ENCODE assay signal across 10 cellular contexts in genomic region chr9:36479086-36479485, GRCh38.
DNase-seq lines count a peak whose midpoint lies in the region; ATAC-seq and TF ChIP-seq lines count a peak whose summit lies in the region.
"Had no signal": no experiment of that assay in that cellular context is flagged by ENCODE, and none has a peak within 500 bp of the region (broad histone marks: within the 10 kb centered on the region; RNA-seq: fewer than 3 reads in every experiment).

No MANE protein-coding gene starts in this region.

- H3K36me3 ChIP-seq in CD8-positive, alpha-beta T cell (ENCODE audit: insufficient read depth, low read length): no peaks in the 10 kb centered on the region

- no peaks in the 10 kb centered on the region for H3K9me3 Mint-ChIP-seq in CD8-positive, alpha-beta T cell
- no peaks in the 10 kb centered on the region for H3K9me3 Mint-ChIP-seq in brain

- no peaks in the 10 kb centered on the region for H3K9me3 ChIP-seq in CD8-positive, alpha-beta T cell (ENCODE audit: low read length)

- TF ChIP-seq CTCF in CD8-positive, alpha-beta T cell (IDR thresholded peaks at IDR 0.05): no peak
- TF ChIP-seq CTCF in brain (conservative IDR thresholded peaks at IDR 0.05): no peak

- peak overlapping the region; percentile 60 for H3K27ac Mint-ChIP-seq in CD8-positive, alpha-beta T cell
- peak overlapping the region; percentile 41 to 90 (median 85) for H3K27ac Mint-ChIP-seq in brain

- no peaks in the 10 kb centered on the region for H3K27me3 ChIP-seq in CD8-positive, alpha-beta T cell (ENCODE audit: insufficient read depth, low read length)

- no peak overlapping the region for H3K27ac ChIP-seq in CD8-positive, alpha-beta T cell (ENCODE audit: low read depth, low read length)

- H3K4me3 Mint-ChIP-seq in CD8-positive, alpha-beta T cell: no peak overlapping the region
- peak overlapping the region in 3 of 5 experiments; percentile 16 to 64 (median 57) for H3K4me3 Mint-ChIP-seq in brain

- H3K36me3 Mint-ChIP-seq in CD8-positive, alpha-beta T cell: peaks cover 4% of the 10 kb centered on the region
- H3K36me3 Mint-ChIP-seq in brain: peaks cover 28% of the 10 kb centered on the region

- no peak for DNase-seq in CD8-positive, alpha-beta T cell
- peak; percentile 13 for DNase-seq in MV-4-11 (lab: John Stamatoyannopoulos, UW)
- peak in 33 of 56 donors; percentile 6 to 67 (median 29) for DNase-seq in nucleus accumbens (lab: John Stamatoyannopoulos, UW)
- DNase-seq in NK-92 treated with Interleukin-12 subunit alpha and Interleukin-12 subunit beta, amount 100 ng/mL, for 24 hours (lab: John Stamatoyannopoulos, UW): no peak
- no peak for DNase-seq in activated T-cell treated with anti-CD3 and anti-CD28 coated beads for 4 hours
- DNase-seq: activated CD4-positive, CD25-positive, alpha-beta regulatory T cell; activated CD8-positive, alpha-beta memory T cell treated with anti-CD3 and anti-CD28 coated beads, Interleukin-2, amount 50 U/mL, for 4 hours; stimulated activated naive CD8-positive, alpha-beta T cell treated with anti-CD3 and anti-CD28 coated beads, Interleukin-15, Interleukin-2, amounts not matched to agents 100 U/mL and 50 U/mL, for 24 hours had no signal

- H3K27me3 Mint-ChIP-seq in CD8-positive, alpha-beta T cell (ENCODE audit: low read depth): no peaks in the 10 kb centered on the region
- no peaks in the 10 kb centered on the region for H3K27me3 Mint-ChIP-seq in brain

- ATAC-seq in CD8-positive, alpha-beta T cell: no peak
- no peak for ATAC-seq in HG03175 (IDR thresholded peaks at IDR 0.05; ENCODE audit: unreplicated experiment)
- ATAC-seq: stimulated activated naive CD8-positive, alpha-beta T cell treated with anti-CD3 and anti-CD28 coated beads, Interleukin-15, Interleukin-2, amounts not matched to agents 100 U/mL and 50 U/mL, for 24 hours had no signal

- intact Hi-C loops in CD8-positive, alpha-beta T cell (cut with DNase I, micrococcal nuclease): no loop called here

- H3K4me3 ChIP-seq in CD8-positive, alpha-beta T cell (ENCODE audit: low read depth, low read length): no peak overlapping the region

- CTCF ChIA-PET in CD8-positive, alpha-beta T cell (lab: Charles Lee): interaction anchor here (0.8 to 2.5 kb wide), 3 partner anchors 28 to 76 kb away, joined by 3 to 8 read pairs (median 3); no protein-coding TSS in a partner anchor

- POLR2A ChIA-PET in CD8-positive, alpha-beta T cell (lab: Charles Lee): interaction anchor here (0.6 to 1.0 kb wide), 2 partner anchors 19 to 278 kb away, joined by 3 to 4 read pairs; no protein-coding TSS in a partner anchor

- H3K4me1 Mint-ChIP-seq in CD8-positive, alpha-beta T cell (ENCODE audit: low read depth): peaks cover 37% of the 10 kb centered on the region
- H3K4me1 Mint-ChIP-seq in brain: peaks cover 42% of the 10 kb centered on the region

- peaks cover 8% of the 10 kb centered on the region for H3K4me1 ChIP-seq in CD8-positive, alpha-beta T cell (ENCODE audit: insufficient read depth, low read length)

Comparison
In these comparisons a context has a peak if more than half of its experiments do, and no peak if none do; other contexts are left out.
1. DNase-seq: peak in MV-4-11 (single experiment) and nucleus accumbens (33 of 56); none in CD8-positive, alpha-beta T cell (0 of 7), NK-92 treated with Interleukin-12 subunit alpha and Interleukin-12 subunit beta, amount 100 ng/mL, for 24 hours (single experiment) and activated T-cell treated with anti-CD3 and anti-CD28 coated beads for 4 hours (single experiment).